In genomic region chr1:23242414-23242813, GRCh38 we compare ENCODE assay signal across 21 cellular contexts. TPM values are rescaled to one million over a fixed set of nuclear protein-coding genes. Genes with fewer than 3 reads are reported as not detected.
"Had no signal": no experiment of that assay in that cellular context is flagged by ENCODE, and none has a peak within 500 bp of the region (broad histone marks: within the 10 kb centered on the region; RNA-seq: fewer than 3 reads in every experiment).

No MANE protein-coding gene starts in this region.

- DNase-seq: activated CD4-positive, alpha-beta memory T cell treated with anti-CD3 and anti-CD28 coated beads, Interleukin-2, amount 10 ng/mL, durations not matched to agents 7 days and 5 days; activated CD4-positive, alpha-beta T cell treated with anti-CD3 and anti-CD28 coated beads, Interleukin-2, amount 50 U/mL, for 1 hour; activated CD4-positive, CD25-positive, alpha-beta regulatory T cell; activated naive CD4-positive, alpha-beta T cell treated with anti-CD3 and anti-CD28 coated beads, Interleukin-2, amount 50 U/mL, for 16 hours; activated T-cell treated with anti-CD3 and anti-CD28 coated beads, Interleukin-2, amount 50 U/mL, for 72 hours; body of pancreas; KG1; MG63; NCI-H1092 treated with DMSO at 0.1 percent for 48 hours; NCI-H1436; NCI-H1694 treated with DMSO at 0.1 percent for 48 hours; NCI-H2029 treated with DMSO at 0.1 percent for 48 hours; NCI-H510A treated with DMSO at 0.1 percent for 48 hours; Peyer's patch; SIG-M5; T-helper 17 cell; T-helper 9 cell had no signal

- H3K4me1 Mint-ChIP-seq: activated CD4-positive, alpha-beta memory T cell treated with anti-CD3 and anti-CD28 coated beads, Interleukin-2, amount 10 ng/mL, durations not matched to agents 7 days and 5 days; T-helper 17 cell had no signal

- H3K4me3 Mint-ChIP-seq: activated CD4-positive, alpha-beta memory T cell treated with anti-CD3 and anti-CD28 coated beads, Interleukin-2, amount 10 ng/mL, durations not matched to agents 7 days and 5 days; activated T-cell treated with anti-CD3 and anti-CD28 coated beads, Interleukin-2, amount 50 U/mL, for 72 hours; T-helper 17 cell had no signal

- H3K27ac Mint-ChIP-seq: activated CD4-positive, alpha-beta memory T cell treated with anti-CD3 and anti-CD28 coated beads, Interleukin-2, amount 10 ng/mL, durations not matched to agents 7 days and 5 days; activated T-cell treated with anti-CD3 and anti-CD28 coated beads, Interleukin-2, amount 50 U/mL, for 72 hours; activated T-helper 2 cell treated with anti-CD3 and anti-CD28 coated beads, Interferon-gamma antibody, Interleukin-2, Interleukin-4, amounts not matched to agents 10 μg/mL and 5 μg/mL and 100 μg/mL, durations not matched to agents 14 hours and 24 hours and 36 hours; T-helper 17 cell had no signal

- H3K9me3 Mint-ChIP-seq: activated CD4-positive, alpha-beta memory T cell treated with anti-CD3 and anti-CD28 coated beads, Interleukin-2, amount 10 ng/mL, durations not matched to agents 7 days and 5 days; activated T-cell treated with anti-CD3 and anti-CD28 coated beads, Interleukin-2, amount 50 U/mL, for 72 hours; activated T-helper 2 cell treated with anti-CD3 and anti-CD28 coated beads, Interferon-gamma antibody, Interleukin-2, Interleukin-4, amounts not matched to agents 10 μg/mL and 5 μg/mL and 100 μg/mL, durations not matched to agents 14 hours and 24 hours and 36 hours had no signal

RNA-seq across cellular contexts. Expression of gene HTR1D, which starts 25.1 kb away (rescaled TPM):
- total RNA-seq: activated CD4-positive, alpha-beta memory T cell treated with anti-CD3 and anti-CD28 coated beads, Interleukin-2, amount 10 ng/mL, durations not matched to agents 7 days and 5 days; activated CD8-positive, alpha-beta memory T cell treated with anti-CD3 and anti-CD28 coated beads for 36 hours; activated T-cell treated with anti-CD3 and anti-CD28 coated beads, Interleukin-2, amount 50 U/mL, for 72 hours; activated T-helper 2 cell treated with anti-CD3 and anti-CD28 coated beads, Interferon-gamma antibody, Interleukin-2, Interleukin-4, amounts not matched to agents 10 μg/mL and 5 μg/mL and 100 μg/mL, durations not matched to agents 14 hours and 24 hours and 36 hours; ascending aorta; body of pancreas; LHCN-M2; T-helper 17 cell had no signal
